ENCODE assay signal across 8 cellular contexts in genomic region chr14:88824314-88825077, GRCh38. TPM values are rescaled to one million over a fixed set of nuclear protein-coding genes. Genes with fewer than 3 reads are reported as not detected.
DNase-seq lines count a peak whose midpoint lies in the region; ATAC-seq, FAIRE-seq and TF ChIP-seq lines count a peak whose summit lies in the region.

Gene TTC8 (plus strand): TSS chr14:88824651. CDS start chr14:88824708, 57 bp downstream.

- peak within 1 kb of the TSS; percentile 99 for H3K27ac Mint-ChIP-seq in WTC11

- DNase-seq in AG08395 (ENCODE audit: low spot score) (peak; percentile 93), NCI-H2227 treated with DMSO at 0.1 percent for 48 hours (lab: John Stamatoyannopoulos, UW) (peak; percentile 95), WTC11 (ENCODE audit: low spot score) (peak; percentile 85), caudate nucleus (lab: John Stamatoyannopoulos, UW) (peak in 60 of 61 donors; percentile 36 to 92 (median 78)), iPS-NIHi7 (ENCODE audit: extremely low spot score) (peak; percentile 92), small intestine (peak; percentile 86)

- H3K36me3 ChIP-seq in small intestine (ENCODE audit: control insufficient read depth in 2 of 2, insufficient read depth in 2 of 2, low read length in 2 of 2) = no peaks in the 10 kb centered on the region

- POLR2A ChIA-PET in WTC11 (lab: Charles Lee) = interaction anchor here (0.6 to 1.6 kb wide), 7 partner anchors 9 to 177 kb away, joined by 3 to 4 read pairs (median 3); no protein-coding TSS in a partner anchor

- CTCF ChIA-PET in WTC11 (lab: Charles Lee) = interaction anchor here (1.0 to 1.7 kb wide), 4 partner anchors 13 to 203 kb away, joined by 3 to 6 read pairs (median 4); partner anchors contain the start of gene EML5

- H3K9me3 Mint-ChIP-seq in WTC11 = no peaks in the 10 kb centered on the region

- H3K27ac ChIP-seq in caudate nucleus (ENCODE audit: low read depth, low read length) (peak within 1 kb of the TSS; percentile 89), small intestine (ENCODE audit: low read depth in 1 of 2, low read length in 1 of 2) (peak within 1 kb of the TSS; percentile 50 to 86)

- no peak for TF ChIP-seq CTCF in WTC11 (IDR thresholded peaks at IDR 0.05)

- peaks cover 0 to 3% of the 10 kb centered on the region in 2 donors for H3K4me1 ChIP-seq in small intestine (ENCODE audit: control insufficient read depth in 2 of 2, insufficient read depth in 1 of 2, low read depth in 1 of 2, low read length in 1 of 2)

- H3K27me3 ChIP-seq in small intestine (ENCODE audit: control insufficient read depth in 2 of 2, insufficient read depth in 2 of 2, low read length in 2 of 2) = no peaks in the 10 kb centered on the region

- WGBS in small intestine, 3 donors = 0 to 1% (median 0%) methylated on average over 44 to 50 of the region's 50 CpGs

- H3K36me3 Mint-ChIP-seq in WTC11 = no peaks in the 10 kb centered on the region

- peak; percentile 99 for ATAC-seq in GM18909 (IDR thresholded peaks at IDR 0.05; ENCODE audit: poor library complexity, unreplicated experiment)
- ATAC-seq in HG03159 (IDR thresholded peaks at IDR 0.05; ENCODE audit: unreplicated experiment) = peak; percentile 99
- peak; percentile 96 for ATAC-seq in WTC11

- H3K9me3 ChIP-seq in small intestine (ENCODE audit: control insufficient read depth, low read depth) = no peaks in the 10 kb centered on the region

- peak within 1 kb of the TSS; percentile 32 to 61 for H3K4me3 ChIP-seq in small intestine (ENCODE audit: low read depth in 1 of 2, low read length in 2 of 2)

- no peak for FAIRE-seq in small intestine (lab: Jason Lieb, UNC)

- H3K4me3 Mint-ChIP-seq in WTC11 = peak within 1 kb of the TSS; percentile 84

- peaks cover 10% of the 10 kb centered on the region for H3K4me1 Mint-ChIP-seq in WTC11

- H3K27me3 Mint-ChIP-seq in WTC11 (ENCODE audit: low read depth) = peaks cover 7% of the 10 kb centered on the region; the same call in 1 of the 2 replicates

TF ChIP-seq in WTC11, 78 proteins besides CTCF, POLR2A, EP300 and RAD21 (continues in another document):
- TF ChIP-seq CREB1 (CRISPR knock-in tag; IDR thresholded peaks at IDR 0.05) = no peak
- TF ChIP-seq, protein P1, sequence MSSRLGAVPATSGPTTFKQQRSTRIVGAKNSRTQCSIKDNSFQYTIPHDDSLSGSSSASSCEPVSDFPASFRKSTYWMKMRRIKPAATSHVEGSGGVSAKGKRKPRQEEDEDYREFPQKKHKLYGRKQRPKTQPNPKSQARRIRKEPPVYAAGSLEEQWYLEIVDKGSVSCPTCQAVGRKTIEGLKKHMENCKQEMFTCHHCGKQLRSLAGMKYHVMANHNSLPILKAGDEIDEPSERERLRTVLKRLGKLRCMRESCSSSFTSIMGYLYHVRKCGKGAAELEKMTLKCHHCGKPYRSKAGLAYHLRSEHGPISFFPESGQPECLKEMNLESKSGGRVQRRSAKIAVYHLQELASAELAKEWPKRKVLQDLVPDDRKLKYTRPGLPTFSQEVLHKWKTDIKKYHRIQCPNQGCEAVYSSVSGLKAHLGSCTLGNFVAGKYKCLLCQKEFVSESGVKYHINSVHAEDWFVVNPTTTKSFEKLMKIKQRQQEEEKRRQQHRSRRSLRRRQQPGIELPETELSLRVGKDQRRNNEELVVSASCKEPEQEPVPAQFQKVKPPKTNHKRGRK (CRISPR knock-in tag; IDR thresholded peaks at IDR 0.05; ENCODE audit: borderline replicate concordance) = no peak
- TF ChIP-seq ZNF232 (CRISPR knock-in tag; IDR thresholded peaks at IDR 0.05) = no peak
- TF ChIP-seq, protein P2, sequence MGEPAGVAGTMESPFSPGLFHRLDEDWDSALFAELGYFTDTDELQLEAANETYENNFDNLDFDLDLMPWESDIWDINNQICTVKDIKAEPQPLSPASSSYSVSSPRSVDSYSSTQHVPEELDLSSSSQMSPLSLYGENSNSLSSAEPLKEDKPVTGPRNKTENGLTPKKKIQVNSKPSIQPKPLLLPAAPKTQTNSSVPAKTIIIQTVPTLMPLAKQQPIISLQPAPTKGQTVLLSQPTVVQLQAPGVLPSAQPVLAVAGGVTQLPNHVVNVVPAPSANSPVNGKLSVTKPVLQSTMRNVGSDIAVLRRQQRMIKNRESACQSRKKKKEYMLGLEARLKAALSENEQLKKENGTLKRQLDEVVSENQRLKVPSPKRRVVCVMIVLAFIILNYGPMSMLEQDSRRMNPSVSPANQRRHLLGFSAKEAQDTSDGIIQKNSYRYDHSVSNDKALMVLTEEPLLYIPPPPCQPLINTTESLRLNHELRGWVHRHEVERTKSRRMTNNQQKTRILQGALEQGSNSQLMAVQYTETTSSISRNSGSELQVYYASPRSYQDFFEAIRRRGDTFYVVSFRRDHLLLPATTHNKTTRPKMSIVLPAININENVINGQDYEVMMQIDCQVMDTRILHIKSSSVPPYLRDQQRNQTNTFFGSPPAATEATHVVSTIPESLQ (CRISPR knock-in tag; IDR thresholded peaks at IDR 0.05) = no peak
- no peak for TF ChIP-seq USF2 (CRISPR knock-in tag; IDR thresholded peaks at IDR 0.05)
- TF ChIP-seq NFE2L1 (CRISPR knock-in tag; IDR thresholded peaks at IDR 0.05) = no peak
- TF ChIP-seq GABPB1 (CRISPR knock-in tag; IDR thresholded peaks at IDR 0.05) = no peak; the same call in none of the 2 replicates
- TF ChIP-seq ETV6 (CRISPR knock-in tag; IDR thresholded peaks at IDR 0.05) = peak; percentile 48; the same call in 1 of the 2 replicates
- TF ChIP-seq NFYB (CRISPR knock-in tag; conservative IDR thresholded peaks at IDR 0.05; ENCODE audit: low read depth) = no peak
- no peak for TF ChIP-seq ZNF425 (CRISPR knock-in tag; conservative IDR thresholded peaks at IDR 0.05)
- TF ChIP-seq ZNF396 (CRISPR knock-in tag; IDR thresholded peaks at IDR 0.05; ENCODE audit: borderline replicate concordance) = no peak
- no peak for TF ChIP-seq EMX1 (CRISPR knock-in tag; IDR thresholded peaks at IDR 0.05)
- TF ChIP-seq, protein P3, sequence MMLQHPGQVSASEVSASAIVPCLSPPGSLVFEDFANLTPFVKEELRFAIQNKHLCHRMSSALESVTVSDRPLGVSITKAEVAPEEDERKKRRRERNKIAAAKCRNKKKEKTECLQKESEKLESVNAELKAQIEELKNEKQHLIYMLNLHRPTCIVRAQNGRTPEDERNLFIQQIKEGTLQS (CRISPR knock-in tag; conservative IDR thresholded peaks at IDR 0.05) = no peak
- TF ChIP-seq SMAD3 (CRISPR knock-in tag; IDR thresholded peaks at IDR 0.05; ENCODE audit: borderline replicate concordance) = no peak
- TF ChIP-seq TP53 (CRISPR knock-in tag; IDR thresholded peaks at IDR 0.05) = no peak
- TF ChIP-seq, protein P4, sequence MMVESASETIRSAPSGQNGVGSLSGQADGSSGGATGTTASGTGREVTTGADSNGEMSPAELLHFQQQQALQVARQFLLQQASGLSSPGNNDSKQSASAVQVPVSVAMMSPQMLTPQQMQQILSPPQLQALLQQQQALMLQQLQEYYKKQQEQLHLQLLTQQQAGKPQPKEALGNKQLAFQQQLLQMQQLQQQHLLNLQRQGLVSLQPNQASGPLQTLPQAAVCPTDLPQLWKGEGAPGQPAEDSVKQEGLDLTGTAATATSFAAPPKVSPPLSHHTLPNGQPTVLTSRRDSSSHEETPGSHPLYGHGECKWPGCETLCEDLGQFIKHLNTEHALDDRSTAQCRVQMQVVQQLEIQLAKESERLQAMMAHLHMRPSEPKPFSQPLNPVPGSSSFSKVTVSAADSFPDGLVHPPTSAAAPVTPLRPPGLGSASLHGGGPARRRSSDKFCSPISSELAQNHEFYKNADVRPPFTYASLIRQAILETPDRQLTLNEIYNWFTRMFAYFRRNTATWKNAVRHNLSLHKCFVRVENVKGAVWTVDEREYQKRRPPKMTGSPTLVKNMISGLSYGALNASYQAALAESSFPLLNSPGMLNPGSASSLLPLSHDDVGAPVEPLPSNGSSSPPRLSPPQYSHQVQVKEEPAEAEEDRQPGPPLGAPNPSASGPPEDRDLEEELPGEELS (CRISPR knock-in tag; IDR thresholded peaks at IDR 0.05) = no peak
- 0 out of 2 replicates have a peak, but pooled peaks have one; percentile 88 for TF ChIP-seq KAT7 (CRISPR knock-in tag; IDR thresholded peaks at IDR 0.05; ENCODE audit: borderline replicate concordance)
- TF ChIP-seq, protein P5, sequence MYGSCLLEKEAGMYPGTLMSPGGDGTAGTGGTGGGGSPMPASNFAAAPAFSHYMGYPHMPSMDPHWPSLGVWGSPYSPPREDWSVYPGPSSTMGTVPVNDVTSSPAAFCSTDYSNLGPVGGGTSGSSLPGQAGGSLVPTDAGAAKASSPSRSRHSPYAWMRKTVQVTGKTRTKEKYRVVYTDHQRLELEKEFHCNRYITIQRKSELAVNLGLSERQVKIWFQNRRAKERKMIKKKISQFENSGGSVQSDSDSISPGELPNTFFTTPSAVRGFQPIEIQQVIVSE (CRISPR knock-in tag; IDR thresholded peaks at IDR 0.05; ENCODE audit: borderline replicate concordance) = no peak
- TF ChIP-seq GTF2I (CRISPR knock-in tag; conservative IDR thresholded peaks at IDR 0.05) = no peak

RNA-seq across cellular contexts. Expression of gene TTC8, which starts in this region (rescaled TPM):
- 13.8 to 15.5 TPM (median 14.8 TPM) in 3 replicates for total RNA-seq in WTC11 (2021)
- 1 to 10 TPM; 2.4 to 8.8 (median 3.8) TPM for polyA plus RNA-seq in small intestine

Comparison
In these comparisons a context has a peak if more than half of its experiments do, and no peak if none do; other contexts are left out.
1. Peak in every context shown above with its lines: DNase-seq, ATAC-seq, H3K4me3 ChIP-seq and H3K27ac ChIP-seq.